Comparison of ENCODE assay signal across 25 cellular contexts in the genomic region with DNA sequence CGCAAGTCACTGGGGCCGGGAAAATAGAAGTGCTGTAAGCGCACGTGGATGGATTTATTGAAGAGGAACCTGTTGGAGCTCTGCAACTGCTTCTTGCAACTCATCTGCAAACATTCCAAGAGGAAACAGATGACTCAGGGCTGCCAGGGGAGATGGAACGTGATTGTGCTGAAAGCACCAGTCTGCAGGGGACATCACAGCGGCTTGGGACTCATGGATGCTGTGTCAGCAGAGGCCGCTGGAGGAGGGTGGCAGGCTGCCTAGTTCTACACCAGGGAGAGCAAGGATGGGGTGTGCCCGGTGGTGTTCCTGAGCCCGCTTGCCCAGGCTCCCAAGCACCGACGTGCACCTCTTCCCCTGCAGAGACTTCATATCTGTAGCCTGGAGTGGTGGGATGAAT.
"Had no signal": no experiment of that assay in that cellular context is flagged by ENCODE, and none has a peak within 500 bp of the region (broad histone marks: within the 10 kb centered on the region; RNA-seq: fewer than 3 reads in every experiment).

No MANE protein-coding gene starts in this region.

- H3K36me3 ChIP-seq: colonic mucosa, esophagus squamous epithelium, gastroesophageal sphincter, WERI-Rb-1 had no signal

- H3K4me1 ChIP-seq: body of pancreas, colonic mucosa, esophagus squamous epithelium, gastroesophageal sphincter had no signal

- DNase-seq: activated B cell treated with CpG ODN at 0.5 μM for 24 hours; activated CD4-positive, alpha-beta T cell treated with anti-CD3 and anti-CD28 coated beads for 48 hours; activated CD4-positive, alpha-beta T cell treated with anti-CD3 and anti-CD28 coated beads, Interleukin-2, amount 50 U/mL, for 1 hour; activated CD4-positive, alpha-beta T cell treated with anti-CD3 and anti-CD28 coated beads, Interleukin-2, amount 50 U/mL, for 48 hours; activated CD8-positive, alpha-beta memory T cell treated with anti-CD3 and anti-CD28 coated beads for 24 hours; activated CD8-positive, alpha-beta T cell treated with anti-CD3 and anti-CD28 coated beads for 36 hours; activated effector memory CD4-positive, alpha-beta T cell treated with Interleukin-2 at 50 U/mL for 16 hours; activated gamma-delta T cell treated with Interleukin-2 at 50 U/mL for 16 hours; activated naive CD4-positive, alpha-beta T cell treated with anti-CD3 and anti-CD28 coated beads, Interleukin-2, amount 50 U/mL, for 16 hours; activated naive CD4-positive, alpha-beta T cell treated with Interleukin-2 at 50 U/mL for 16 hours; activated T-cell treated with anti-CD3 and anti-CD28 coated beads, Interleukin-2, amount 50 U/mL, for 4 hours; amygdala; body of pancreas; caudate nucleus; cerebellar nuclear complex; colonic mucosa; effector CD8-positive, alpha-beta T cell; esophagus squamous epithelium; foreskin melanocyte; T-helper 1 cell; T-helper 17 cell; T1000; WERI-Rb-1 had no signal

- H3K9me3 ChIP-seq: body of pancreas, colonic mucosa, esophagus squamous epithelium, gastroesophageal sphincter had no signal

- H3K27me3 ChIP-seq: body of pancreas, colonic mucosa had no signal

- H3K27ac ChIP-seq: body of pancreas, colonic mucosa, epithelial cell of prostate, esophagus squamous epithelium, gastroesophageal sphincter, WERI-Rb-1 had no signal

- H3K4me3 ChIP-seq: body of pancreas, colonic mucosa, esophagus squamous epithelium, gastroesophageal sphincter had no signal
